In genomic region chr13:98184796-98185195, GRCh38 we compare ENCODE assay signal across 33 cellular contexts. TPM values are rescaled to one million over a fixed set of nuclear protein-coding genes. Genes with fewer than 3 reads are reported as not detected.
DNase-seq lines count a peak whose midpoint lies in the region; ATAC-seq and TF ChIP-seq lines count a peak whose summit lies in the region.
"Had no signal": no experiment of that assay in that cellular context is flagged by ENCODE, and none has a peak within 500 bp of the region (broad histone marks: within the 10 kb centered on the region; RNA-seq: fewer than 3 reads in every experiment).

No MANE protein-coding gene starts in this region.

- TF ChIP-seq POLR2A in IMR-90 (IDR thresholded peaks at IDR 0.05; ENCODE audit: low read depth, low read length), result no peak

- H3K9me3 ChIP-seq in IMR-90 (ENCODE audit: control insufficient read depth, insufficient read depth, low read length), result no peaks in the 10 kb centered on the region
- no peaks in the 10 kb centered on the region for H3K9me3 ChIP-seq in tibial artery
- H3K9me3 ChIP-seq: gastroesophageal sphincter, thyroid gland had no signal

- BruUV-seq in IMR-90 (replicated peaks; lab: Mats Ljungman, UMichigan), result no TSS peak

- H3K27ac ChIP-seq in IMR-90 (ENCODE audit: insufficient read depth, low read length), result no peak overlapping the region
- H3K27ac ChIP-seq in tibial artery, result peak overlapping the region; percentile 51 to 61
- H3K27ac ChIP-seq: thyroid gland had no signal

- no peaks in the 10 kb centered on the region for H3K27me3 ChIP-seq in IMR-90 (ENCODE audit: control insufficient read depth, insufficient read depth, low read length)
- no peaks in the 10 kb centered on the region for H3K27me3 ChIP-seq in tibial artery
- H3K27me3 ChIP-seq: gastroesophageal sphincter, thyroid gland had no signal

- CTCF ChIA-PET in IMR-90 (lab: Yijun Ruan, JAX), result no interaction called here

- peaks cover 35 to 74% of the 10 kb centered on the region in 2 experiments for H3K79me1 ChIP-seq in IMR-90 (ENCODE audit: low read depth in 1 of 2, low read length in 2 of 2)

- WGBS in IMR-90 (ENCODE audit: extremely low coverage in 2 of 2, insufficient read length in 1 of 2), 2 experiments, result no CpG with 5 or more reads among the region's 1 CpG

- H3K4me2 ChIP-seq in IMR-90 (ENCODE audit: low read depth, low read length), result no peak overlapping the region

- DNase-seq in IMR-90, result peak; percentile 68
- DNase-seq in choroid plexus epithelial cell (ENCODE audit: low read depth), result peak; percentile 75
- peak; percentile 65 for DNase-seq in kidney tubule cell (ENCODE audit: low spot score)
- DNase-seq in tibial artery, result no peak
- DNase-seq in HT-29 (ENCODE audit: low spot score), result no peak
- DNase-seq in NOMO-1 treated with DMSO at 0.1 percent for 48 hours (lab: John Stamatoyannopoulos, UW; ENCODE audit: unreplicated experiment), result no peak
- DNase-seq in activated CD4-positive, alpha-beta T cell treated with anti-CD3 and anti-CD28 coated beads for 4 hours, result no peak
- DNase-seq: activated CD4-positive, alpha-beta T cell treated with anti-CD3 and anti-CD28 coated beads, Interleukin-2, amount 10 ng/mL, durations not matched to agents 7 days and 5 days; activated naive CD8-positive, alpha-beta T cell treated with anti-CD3 and anti-CD28 coated beads, Interleukin-2, amount 50 U/mL, for 24 hours; activated T-cell treated with anti-CD3 and anti-CD28 coated beads, Interleukin-2, amount 50 U/mL, for 48 hours; CD4-positive, alpha-beta T cell; effector CD4-positive, alpha-beta T cell; erythroblast; HCEC 1CT; hippocampal formation; KBM-7; mesendoderm; naive thymus-derived CD4-positive, alpha-beta T cell; NCI-H146; NCI-H510A; occipital lobe; PC-3; retina; Right ventricle myocardium superior; small intestine; stimulated activated CD4-positive, alpha-beta T cell treated with anti-CD3 and anti-CD28 coated beads, Interleukin-1b, Interleukin-23, amount 100 ng/mL, for 48 hours; stimulated activated CD8-positive, alpha-beta memory T cell treated with anti-CD3 and anti-CD28 coated beads, Interleukin-4, amount 100 ng/mL, for 48 hours; stimulated activated naive CD8-positive, alpha-beta T cell treated with anti-CD3 and anti-CD28 coated beads, Interleukin-15, amount 100 ng/mL, for 72 hours; thyroid gland had no signal

- no peak overlapping the region for H2BK20ac ChIP-seq in IMR-90 (ENCODE audit: low read depth, low read length)

- H3K36me3 ChIP-seq in IMR-90 (ENCODE audit: control insufficient read depth, insufficient read depth, low read length) (peaks cover 2% of the 10 kb centered on the region), tibial artery (no peaks in the 10 kb centered on the region)
- H3K36me3 ChIP-seq: gastroesophageal sphincter, thyroid gland had no signal

- H3K4me1 ChIP-seq in IMR-90 (ENCODE audit: control insufficient read depth, insufficient read depth, low read length) (peaks cover 19% of the 10 kb centered on the region), tibial artery (peaks cover 5 to 65% (median 27%) of the 10 kb centered on the region in 4 donors)

- no peak overlapping the region for H3K18ac ChIP-seq in IMR-90 (ENCODE audit: low read depth, low read length)

- no peak overlapping the region for H4K91ac ChIP-seq in IMR-90 (ENCODE audit: insufficient read depth, low read depth, low read length)

- no peak overlapping the region for H3K14ac ChIP-seq in IMR-90 (replicated peaks; ENCODE audit: low read depth, low read length)

- no peak for TF ChIP-seq RAD21 in IMR-90 (IDR thresholded peaks at IDR 0.05; ENCODE audit: low read length)

- dilution Hi-C loops in IMR-90 (cut with HindIII; ENCODE audit: low sequenced_read_pairs, unreplicated experiment), result no loop called here

- H3K4ac ChIP-seq in IMR-90 (ENCODE audit: low read depth, low read length), result no peak overlapping the region

- H3K4me3 ChIP-seq in IMR-90 (ENCODE audit: insufficient read depth, low read depth, low read length), result no peak overlapping the region
- no peak overlapping the region for H3K4me3 ChIP-seq in choroid plexus epithelial cell (ENCODE audit: low read depth, low read length)
- H3K4me3 ChIP-seq in tibial artery, result no peak overlapping the region
- H3K4me3 ChIP-seq: gastroesophageal sphincter, thyroid gland had no signal

- H3K23ac ChIP-seq in IMR-90 (ENCODE audit: low read depth, low read length), result no peak overlapping the region

- TF ChIP-seq CTCF in IMR-90 (conservative IDR thresholded peaks at IDR 0.05; ENCODE audit: low read depth, low read length) (no peak), choroid plexus epithelial cell (conservative IDR thresholded peaks at IDR 0.05; ENCODE audit: low read depth, low read length) (no peak), tibial artery (IDR thresholded peaks at IDR 0.05) (no peak)

- H3K9ac ChIP-seq in IMR-90 (ENCODE audit: low read depth, low read length), result no peak overlapping the region

- POLR2A ChIA-PET in IMR-90 (lab: Charles Lee; ENCODE audit: unreplicated experiment), result no interaction called here

- in situ Hi-C loops in IMR-90 (cut with MboI; ENCODE audit: low sequenced_read_pairs), result no loop called here

- H2BK5ac ChIP-seq in IMR-90 (ENCODE audit: low read depth, low read length, poor library complexity, severe bottlenecking), result no peak overlapping the region

- H3K9me1 ChIP-seq in IMR-90 (ENCODE audit: insufficient read depth, low read length), result peaks cover 26% of the 10 kb centered on the region

- H4K5ac ChIP-seq in IMR-90 (ENCODE audit: low read depth, low read length), result no peak overlapping the region

- no peak overlapping the region for H2AK5ac ChIP-seq in IMR-90 (ENCODE audit: low read depth, low read length)

- intact Hi-C loops in IMR-90 (cut with micrococcal nuclease), result loop anchor here (1.0 kb wide), 1 partner anchor 11 kb away; no protein-coding TSS in a partner anchor
- intact Hi-C loops in tibial artery (cut with DNase I; ENCODE audit: low total_unique reads), result no loop called here

- no peak overlapping the region for H4K8ac ChIP-seq in IMR-90 (ENCODE audit: low read depth in 2 of 2, low read length in 2 of 2)

- H2AK9ac ChIP-seq in IMR-90 (replicated peaks; ENCODE audit: low read depth, low read length, poor library complexity), result no peak overlapping the region

- no peak overlapping the region for H2BK15ac ChIP-seq in IMR-90 (ENCODE audit: low read depth, low read length)

- H2BK120ac ChIP-seq in IMR-90 (ENCODE audit: low read depth, low read length), result no peak overlapping the region

- ATAC-seq in IMR-90 (ENCODE audit: low read depth) (no peak), GM18868 (IDR thresholded peaks at IDR 0.05; ENCODE audit: unreplicated experiment) (no peak)
- ATAC-seq: activated naive CD8-positive, alpha-beta T cell treated with anti-CD3 and anti-CD28 coated beads, Interleukin-2, amount 50 U/mL, for 24 hours; gastroesophageal sphincter; naive thymus-derived CD4-positive, alpha-beta T cell; PC-3; stimulated activated naive CD8-positive, alpha-beta T cell treated with anti-CD3 and anti-CD28 coated beads, Interleukin-15, amount 100 ng/mL, for 72 hours had no signal

- H2AFZ ChIP-seq in IMR-90 (replicated peaks; ENCODE audit: low read length, poor library complexity), result no peak overlapping the region

- peaks cover 37% of the 10 kb centered on the region for H4K20me1 ChIP-seq in IMR-90 (ENCODE audit: insufficient read depth, low read length)

- H3K56ac ChIP-seq in IMR-90 (ENCODE audit: extremely low read depth, insufficient read depth, low read length), result no peak overlapping the region

TF ChIP-seq in IMR-90, 13 proteins besides CTCF, POLR2A, EP300 and RAD21:
- TF ChIP-seq CEBPB (IDR thresholded peaks at IDR 0.05; ENCODE audit: low read depth, low read length), result peak; percentile 20; the same call in 1 of the 2 replicates
- TF ChIP-seq NFE2L2 (IDR thresholded peaks at IDR 0.05; ENCODE audit: low read depth, low read length), result no peak
- TF ChIP-seq ELK1 (IDR thresholded peaks at IDR 0.05; ENCODE audit: borderline replicate concordance, low read depth, low read length), result no peak
- TF ChIP-seq MAFK (IDR thresholded peaks at IDR 0.05; ENCODE audit: low read depth, low read length), result 0 out of 2 replicates have a peak, but pooled peaks have one; percentile 29
- no peak for TF ChIP-seq RFX5 (IDR thresholded peaks at IDR 0.05; ENCODE audit: low read depth, low read length)

RNA-seq across cellular contexts. Expression of gene RNF113B, which starts 7.7 kb away (rescaled TPM):
- total RNA-seq in IMR-90 (2012; rRNA removed), result not detected in 2 replicates
- polyA plus RNA-seq in IMR-90 (2012; rRNA removed), result not detected in 2 replicates
- polyA plus RNA-seq in IMR-90 (2012; cell fraction: cytosol; rRNA removed), result not detected in 2 replicates
- not detected in 2 replicates for polyA plus RNA-seq in IMR-90 (2012; cell fraction: nucleus; rRNA removed; ENCODE audit: low replicate concordance)
- not detected in 2 replicates for total RNA-seq in HT-29 (2014; rRNA removed; shearing (Covaris generic))
- total RNA-seq: activated CD4-positive, alpha-beta T cell treated with anti-CD3 and anti-CD28 coated beads, Interleukin-2, amount 10 ng/mL, durations not matched to agents 7 days and 5 days; CD4-positive, alpha-beta T cell; cerebellum; gastroesophageal sphincter; naive thymus-derived CD4-positive, alpha-beta T cell; occipital lobe; PC-3; Right ventricle myocardium superior; T-helper 2 cell treated with Interferon-gamma antibody and Interleukin-4, amounts not matched to agents 100 ng/mL and 5 ng/mL, for 36 hours; thyroid gland had no signal
- polyA plus RNA-seq: naive thymus-derived CD4-positive, alpha-beta T cell; small intestine had no signal

RNA-seq across cellular contexts. Expression of gene FARP1, which starts 41.9 kb away (rescaled TPM):
- total RNA-seq in IMR-90 (2012; rRNA removed), result 48.3 and 57.0 TPM in 2 replicates
- polyA plus RNA-seq in IMR-90 (2012; rRNA removed), result 32.6 and 39.6 TPM in 2 replicates
- 25.4 and 27.9 TPM in 2 replicates for polyA plus RNA-seq in IMR-90 (2012; cell fraction: cytosol; rRNA removed)
- 49.5 and 91.9 TPM in 2 replicates for polyA plus RNA-seq in IMR-90 (2012; cell fraction: nucleus; rRNA removed; ENCODE audit: low replicate concordance)
- 46.4 and 49.0 TPM in 2 replicates for total RNA-seq in HT-29 (2014; rRNA removed; shearing (Covaris generic))

Comparison
In these comparisons a context has a peak if more than half of its experiments do, and no peak if none do; other contexts are left out.
1. DNase-seq: peak in IMR-90 (single experiment), choroid plexus epithelial cell (single experiment) and kidney tubule cell (single experiment); none in tibial artery (0 of 2), HT-29 (single experiment), NOMO-1 treated with DMSO at 0.1 percent for 48 hours (single experiment) and activated CD4-positive, alpha-beta T cell treated with anti-CD3 and anti-CD28 coated beads for 4 hours (0 of 2).